ENCODE assay signal across 8 cellular contexts in the genomic region with DNA sequence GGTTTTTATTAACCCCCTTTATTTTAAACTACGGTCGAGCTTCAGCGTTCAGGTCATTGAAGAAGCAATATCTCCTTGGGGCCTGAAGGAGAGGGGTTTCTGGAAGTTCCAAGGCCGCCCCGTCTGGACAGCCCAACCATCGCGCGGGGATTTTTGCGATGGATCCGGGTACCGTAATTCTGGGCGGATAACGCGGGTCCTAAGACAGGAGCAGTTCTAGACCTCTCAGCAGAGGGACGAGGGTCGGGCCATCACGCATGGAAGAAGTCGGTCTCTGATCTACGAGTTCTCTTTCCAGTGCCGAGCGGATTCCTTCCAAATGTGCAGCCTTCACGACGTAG. TPM values are rescaled to one million over a fixed set of nuclear protein-coding genes. Genes with fewer than 3 reads are reported as not detected.
DNase-seq lines count a peak whose midpoint lies in the region; ATAC-seq, FAIRE-seq and TF ChIP-seq lines count a peak whose summit lies in the region.

No MANE protein-coding gene starts in this region.

- H3K9me3 ChIP-seq in HAP-1 (no peaks in the 10 kb centered on the region), keratinocyte (ENCODE audit: control insufficient read depth, low read depth, low read length) (no peaks in the 10 kb centered on the region), thoracic aorta (no peaks in the 10 kb centered on the region)

- no peak overlapping the region for H3K27ac Mint-ChIP-seq in activated T-helper 2 cell treated with anti-CD3 and anti-CD28 coated beads, Interferon-gamma antibody, Interleukin-2, Interleukin-4, amounts not matched to agents 10 μg/mL and 5 μg/mL and 100 μg/mL, durations not matched to agents 14 hours and 24 hours and 36 hours

- H3K36me3 Mint-ChIP-seq in activated T-helper 2 cell treated with anti-CD3 and anti-CD28 coated beads, Interferon-gamma antibody, Interleukin-2, Interleukin-4, amounts not matched to agents 10 μg/mL and 5 μg/mL and 100 μg/mL, durations not matched to agents 14 hours and 24 hours and 36 hours (ENCODE audit: low read depth) = no peaks in the 10 kb centered on the region

- H3K79me2 ChIP-seq in keratinocyte (ENCODE audit: control insufficient read depth, insufficient read depth, low read length) = peaks cover 14% of the 10 kb centered on the region

- H3K36me3 ChIP-seq in HAP-1 (replicated peaks) (no peaks in the 10 kb centered on the region), keratinocyte (ENCODE audit: control insufficient read depth in 2 of 2, extremely low read depth in 1 of 2, insufficient read depth in 2 of 2, low read length in 2 of 2) (no peaks in the 10 kb centered on the region), thoracic aorta (no peaks in the 10 kb centered on the region)

- no peaks in the 10 kb centered on the region for H3K27me3 ChIP-seq in HAP-1 (ENCODE audit: low read depth)
- no peaks in the 10 kb centered on the region for H3K27me3 ChIP-seq in keratinocyte (ENCODE audit: control insufficient read depth, extremely low read depth, insufficient read depth, low read length)
- H3K27me3 ChIP-seq in thoracic aorta (replicated peaks; ENCODE audit: insufficient read depth) = no peaks in the 10 kb centered on the region

- intact Hi-C loops in posterior cingulate gyrus (cut with DNase I) = loop anchor here (1.0 to 2.0 kb wide), 3 partner anchors 24 to 66 kb away; partner anchors contain the start of gene VAMP2
- intact Hi-C loops in activated T-helper 2 cell treated with anti-CD3 and anti-CD28 coated beads, Interferon-gamma antibody, Interleukin-2, Interleukin-4, amounts not matched to agents 10 μg/mL and 5 μg/mL and 100 μg/mL, durations not matched to agents 14 hours and 24 hours and 36 hours (cut with micrococcal nuclease) = no loop called here

- peaks cover 17% of the 10 kb centered on the region for H3K4me1 Mint-ChIP-seq in activated T-helper 2 cell treated with anti-CD3 and anti-CD28 coated beads, Interferon-gamma antibody, Interleukin-2, Interleukin-4, amounts not matched to agents 10 μg/mL and 5 μg/mL and 100 μg/mL, durations not matched to agents 14 hours and 24 hours and 36 hours (ENCODE audit: low read depth)

- H3K4me3 Mint-ChIP-seq in activated T-helper 2 cell treated with anti-CD3 and anti-CD28 coated beads, Interferon-gamma antibody, Interleukin-2, Interleukin-4, amounts not matched to agents 10 μg/mL and 5 μg/mL and 100 μg/mL, durations not matched to agents 14 hours and 24 hours and 36 hours (ENCODE audit: low read depth) = no peak overlapping the region

- H2AFZ ChIP-seq in keratinocyte (ENCODE audit: control insufficient read depth, low read length) = peak overlapping the region; percentile 97

- H3K4me3 ChIP-seq in HAP-1 = peak overlapping the region; percentile 71
- H3K4me3 ChIP-seq in keratinocyte (ENCODE audit: control insufficient read depth in 2 of 3, extremely low read depth in 1 of 3, insufficient read depth in 2 of 3, low read depth in 1 of 3, low read length in 3 of 3) = peak overlapping the region; percentile 68 to 93 (median 93)
- H3K4me3 ChIP-seq in thoracic aorta = peak overlapping the region; percentile 73

- H3K27me3 Mint-ChIP-seq in activated T-helper 2 cell treated with anti-CD3 and anti-CD28 coated beads, Interferon-gamma antibody, Interleukin-2, Interleukin-4, amounts not matched to agents 10 μg/mL and 5 μg/mL and 100 μg/mL, durations not matched to agents 14 hours and 24 hours and 36 hours (ENCODE audit: low read depth) = peaks cover 7% of the 10 kb centered on the region

- dilution Hi-C loops in keratinocyte (cut with MboI; ENCODE audit: extremely low pct_ligation_motif_present, low sequenced_read_pairs) = no loop called here

- H3K27ac ChIP-seq in VCaP (peak overlapping the region; percentile 72), keratinocyte (ENCODE audit: control insufficient read depth, insufficient read depth, low read length) (peak overlapping the region; percentile 64), thoracic aorta (peak overlapping the region; percentile 88 to 91)

- peak overlapping the region; percentile 75 for H3K4me2 ChIP-seq in keratinocyte (ENCODE audit: control insufficient read depth, extremely low read depth, insufficient read depth, low read depth, low read length)

- no peaks in the 10 kb centered on the region for H3K9me3 Mint-ChIP-seq in activated T-helper 2 cell treated with anti-CD3 and anti-CD28 coated beads, Interferon-gamma antibody, Interleukin-2, Interleukin-4, amounts not matched to agents 10 μg/mL and 5 μg/mL and 100 μg/mL, durations not matched to agents 14 hours and 24 hours and 36 hours

- peak; percentile 22; the same call in 1 of the 2 replicates for TF ChIP-seq CTCF in VCaP (conservative IDR thresholded peaks at IDR 0.05)
- TF ChIP-seq CTCF in keratinocyte (optimal IDR thresholded peaks at IDR 0.05 in 1 of 3, IDR thresholded peaks at IDR 0.05 in 1 of 3, conservative IDR thresholded peaks at IDR 0.05 in 1 of 3; ENCODE audit: extremely low read depth in 1 of 3, insufficient read depth in 2 of 3, low read length in 3 of 3) = peak in 1 of 3 experiments; percentile 37
- no peak for TF ChIP-seq CTCF in thoracic aorta (IDR thresholded peaks at IDR 0.05)

- FAIRE-seq in keratinocyte (lab: Jason Lieb, UNC) = peak; percentile 55

- no peak for DNase-seq in HAP-1 (ENCODE audit: low spot score in 2 of 2)
- no peak for DNase-seq in keratinocyte (ENCODE audit: low read depth, low spot score)
- no peak for DNase-seq in thoracic aorta (ENCODE audit: low spot score)
- no peak for DNase-seq in posterior cingulate gyrus
- no peak for DNase-seq in MV-4-11 (lab: John Stamatoyannopoulos, UW)
- DNase-seq in activated T-helper 2 cell treated with anti-CD3 and anti-CD28 coated beads, Interferon-gamma antibody, Interleukin-2, Interleukin-4, amounts not matched to agents 10 μg/mL and 5 μg/mL and 100 μg/mL, durations not matched to agents 14 hours and 24 hours and 36 hours (ENCODE audit: low spot score) = no peak

- H3K9ac ChIP-seq in keratinocyte (ENCODE audit: control insufficient read depth, extremely low read depth, insufficient read depth, low read length) = peak overlapping the region; percentile 83

- ATAC-seq in thoracic aorta (ENCODE audit: insufficient number of reproducible peaks, low FRiP score, low read depth) (no peak), HG03354 (IDR thresholded peaks at IDR 0.05; ENCODE audit: poor library complexity, severe bottlenecking, unreplicated experiment) (no peak)

- in situ Hi-C loops in HAP-1 (cut with MboI; ENCODE audit: low sequenced_read_pairs) = loop anchor here (5.0 kb wide), 2 partner anchors 36 to 64 kb away; partner anchors contain the start of gene HES7

- peaks cover 12% of the 10 kb centered on the region for H3K4me1 ChIP-seq in HAP-1
- peaks cover 24% of the 10 kb centered on the region for H3K4me1 ChIP-seq in keratinocyte (ENCODE audit: control insufficient read depth, extremely low read depth, insufficient read depth, low read length)
- H3K4me1 ChIP-seq in thoracic aorta (ENCODE audit: control insufficient read depth in 1 of 2, low read depth in 2 of 2) = peaks cover 11 to 24% of the 10 kb centered on the region in 2 donors

- no peaks in the 10 kb centered on the region for H3K9me1 ChIP-seq in keratinocyte (ENCODE audit: control insufficient read depth, extremely low read depth, insufficient read depth, low read length)

- no peaks in the 10 kb centered on the region for H4K20me1 ChIP-seq in keratinocyte (ENCODE audit: control insufficient read depth, extremely low read depth, insufficient read depth, low read length)

RNA-seq across cellular contexts. Expression of gene BORCS6, which starts 3.6 kb away (rescaled TPM):
- polyA plus RNA-seq in keratinocyte = 4.2 to 6.3 TPM (median 5.5 TPM) in 3 replicates
- polyA plus RNA-seq in keratinocyte (2011; ENCODE audit: low read depth) = 0.90 TPM
- 3.3 and 7.3 TPM in 2 replicates for polyA plus RNA-seq in keratinocyte (2011; cell fraction: cytosol; rRNA removed)
- 4.4 and 5.6 TPM in 2 replicates for polyA plus RNA-seq in keratinocyte (2011; cell fraction: nucleus; rRNA removed)
- 4.5 and 6.5 TPM in 2 replicates for polyA plus RNA-seq in keratinocyte (2012; ENCODE audit: low replicate concordance)
- polyA minus RNA-seq in keratinocyte = 2.9 to 5.0 TPM (median 3.9 TPM) in 3 replicates
- 10.6 TPM for polyA minus RNA-seq in keratinocyte (2011; cell fraction: cytosol; rRNA and poly(A)+ RNA removed)
- polyA minus RNA-seq in keratinocyte (2011; cell fraction: nucleus; rRNA and poly(A)+ RNA removed) = 3.3 and 3.4 TPM in 2 replicates
- 10 to 100 TPM; 11.9 to 13.8 TPM for total RNA-seq in thoracic aorta
- 7.8 and 8.0 TPM in 2 replicates for total RNA-seq in activated T-helper 2 cell treated with anti-CD3 and anti-CD28 coated beads, Interferon-gamma antibody, Interleukin-2, Interleukin-4, amounts not matched to agents 10 μg/mL and 5 μg/mL and 100 μg/mL, durations not matched to agents 14 hours and 24 hours and 36 hours

RNA-seq across cellular contexts. Expression of gene TMEM107, which starts 10.2 kb away (rescaled TPM):
- polyA plus RNA-seq in keratinocyte = 16.2 to 21.8 TPM (median 19.0 TPM) in 3 replicates
- 10.0 TPM for polyA plus RNA-seq in keratinocyte (2011; ENCODE audit: low read depth)
- polyA plus RNA-seq in keratinocyte (2011; cell fraction: cytosol; rRNA removed) = 13.1 and 16.1 TPM in 2 replicates
- 19.6 and 21.1 TPM in 2 replicates for polyA plus RNA-seq in keratinocyte (2011; cell fraction: nucleus; rRNA removed)
- 13.7 and 19.3 TPM in 2 replicates for polyA plus RNA-seq in keratinocyte (2012; ENCODE audit: low replicate concordance)
- polyA minus RNA-seq in keratinocyte = 20.1 to 94.3 TPM (median 45.7 TPM) in 3 replicates
- 44.7 TPM for polyA minus RNA-seq in keratinocyte (2011; cell fraction: cytosol; rRNA and poly(A)+ RNA removed)
- 48.4 and 76.6 TPM in 2 replicates for polyA minus RNA-seq in keratinocyte (2011; cell fraction: nucleus; rRNA and poly(A)+ RNA removed)
- 10 to 100 TPM in 1 of 2 donors, 1 to 10 TPM in 1; 8.4 to 32.1 TPM for total RNA-seq in thoracic aorta
- total RNA-seq in activated T-helper 2 cell treated with anti-CD3 and anti-CD28 coated beads, Interferon-gamma antibody, Interleukin-2, Interleukin-4, amounts not matched to agents 10 μg/mL and 5 μg/mL and 100 μg/mL, durations not matched to agents 14 hours and 24 hours and 36 hours = 18.7 and 25.0 TPM in 2 replicates

RNA-seq across cellular contexts. Expression of gene VAMP2, which starts 23.7 kb away (rescaled TPM):
- 8.1 to 10.4 TPM (median 9.8 TPM) in 3 replicates for polyA plus RNA-seq in keratinocyte
- 4.8 TPM for polyA plus RNA-seq in keratinocyte (2011; ENCODE audit: low read depth)
- polyA plus RNA-seq in keratinocyte (2011; cell fraction: cytosol; rRNA removed) = 18.2 and 18.5 TPM in 2 replicates
- 25.2 and 27.5 TPM in 2 replicates for polyA plus RNA-seq in keratinocyte (2011; cell fraction: nucleus; rRNA removed)
- 17.1 and 41.4 TPM in 2 replicates for polyA plus RNA-seq in keratinocyte (2012; ENCODE audit: low replicate concordance)
- polyA minus RNA-seq in keratinocyte = 4.3 to 11.4 TPM (median 5.8 TPM) in 3 replicates
- 3.6 TPM for polyA minus RNA-seq in keratinocyte (2011; cell fraction: cytosol; rRNA and poly(A)+ RNA removed)
- 3.1 and 5.4 TPM in 2 replicates for polyA minus RNA-seq in keratinocyte (2011; cell fraction: nucleus; rRNA and poly(A)+ RNA removed)
- 10 to 100 TPM; 36.0 to 50.3 TPM for total RNA-seq in thoracic aorta
- 44.6 and 44.7 TPM in 2 replicates for total RNA-seq in activated T-helper 2 cell treated with anti-CD3 and anti-CD28 coated beads, Interferon-gamma antibody, Interleukin-2, Interleukin-4, amounts not matched to agents 10 μg/mL and 5 μg/mL and 100 μg/mL, durations not matched to agents 14 hours and 24 hours and 36 hours

RNA-seq across cellular contexts. Expression of gene AURKB, which starts 24.0 kb away (rescaled TPM):
- 1.4 to 28.2 TPM (median 12.6 TPM) in 3 replicates for polyA plus RNA-seq in keratinocyte
- not detected for polyA plus RNA-seq in keratinocyte (2011; ENCODE audit: low read depth)
- 3.8 and 4.2 TPM in 2 replicates for polyA plus RNA-seq in keratinocyte (2011; cell fraction: cytosol; rRNA removed)
- 11.6 and 12.8 TPM in 2 replicates for polyA plus RNA-seq in keratinocyte (2011; cell fraction: nucleus; rRNA removed)
- 0.25 and 28.3 TPM in 2 replicates for polyA plus RNA-seq in keratinocyte (2012; ENCODE audit: low replicate concordance)
- 2.1 to 22.7 TPM (median 7.9 TPM) in 3 replicates for polyA minus RNA-seq in keratinocyte
- 7.1 TPM for polyA minus RNA-seq in keratinocyte (2011; cell fraction: cytosol; rRNA and poly(A)+ RNA removed)
- polyA minus RNA-seq in keratinocyte (2011; cell fraction: nucleus; rRNA and poly(A)+ RNA removed) = 0.70 and 5.2 TPM in 2 replicates
- total RNA-seq in thoracic aorta = 1 to 10 TPM in 1 of 2 donors, not detected in 1; 1.6 TPM
- 113 TPM in 2 replicates for total RNA-seq in activated T-helper 2 cell treated with anti-CD3 and anti-CD28 coated beads, Interferon-gamma antibody, Interleukin-2, Interleukin-4, amounts not matched to agents 10 μg/mL and 5 μg/mL and 100 μg/mL, durations not matched to agents 14 hours and 24 hours and 36 hours

RNA-seq across cellular contexts. Expression of gene PER1, which starts 34.2 kb away (rescaled TPM):
- polyA plus RNA-seq in keratinocyte = 14.4 to 15.2 TPM (median 15.1 TPM) in 3 replicates
- 112 TPM for polyA plus RNA-seq in keratinocyte (2011; ENCODE audit: low read depth)
- 6.8 and 12.7 TPM in 2 replicates for polyA plus RNA-seq in keratinocyte (2011; cell fraction: cytosol; rRNA removed)
- 50.1 and 90.1 TPM in 2 replicates for polyA plus RNA-seq in keratinocyte (2011; cell fraction: nucleus; rRNA removed)
- 24.3 and 51.6 TPM in 2 replicates for polyA plus RNA-seq in keratinocyte (2012; ENCODE audit: low replicate concordance)
- 29.9 to 138 TPM (median 46.3 TPM) in 3 replicates for polyA minus RNA-seq in keratinocyte
- 38.8 TPM for polyA minus RNA-seq in keratinocyte (2011; cell fraction: cytosol; rRNA and poly(A)+ RNA removed)
- 61.0 and 101 TPM in 2 replicates for polyA minus RNA-seq in keratinocyte (2011; cell fraction: nucleus; rRNA and poly(A)+ RNA removed)
- 100 to 1,000 TPM; 175 to 292 TPM for total RNA-seq in thoracic aorta
- total RNA-seq in activated T-helper 2 cell treated with anti-CD3 and anti-CD28 coated beads, Interferon-gamma antibody, Interleukin-2, Interleukin-4, amounts not matched to agents 10 μg/mL and 5 μg/mL and 100 μg/mL, durations not matched to agents 14 hours and 24 hours and 36 hours = 41.8 and 43.2 TPM in 2 replicates
